12 cellular contexts compared by ENCODE assay signal in genomic region chr1:58812926-58813325, GRCh38. TPM values are rescaled to one million over a fixed set of nuclear protein-coding genes. Genes with fewer than 3 reads are reported as not detected.
DNase-seq lines count a peak whose midpoint lies in the region; ATAC-seq and TF ChIP-seq lines count a peak whose summit lies in the region.
"Had no signal": no experiment of that assay in that cellular context is flagged by ENCODE, and none has a peak within 500 bp of the region (broad histone marks: within the 10 kb centered on the region; RNA-seq: fewer than 3 reads in every experiment).

No MANE protein-coding gene starts in this region.

- H3K9ac ChIP-seq in mesenchymal stem cell (ENCODE audit: low read length) = no peak overlapping the region

- H4K8ac ChIP-seq in mesenchymal stem cell (ENCODE audit: low read length) = no peak overlapping the region

- peaks cover 53% of the 10 kb centered on the region for H3K4me1 Mint-ChIP-seq in activated naive CD4-positive, alpha-beta T cell treated with anti-CD3 and anti-CD28 coated beads, Interleukin-2, amount 10 ng/mL, durations not matched to agents 7 days and 5 days

- H3K14ac ChIP-seq in mesenchymal stem cell (ENCODE audit: low read length in 2 of 2) = no peak overlapping the region

- no peaks in the 10 kb centered on the region for H3K9me3 Mint-ChIP-seq in activated naive CD4-positive, alpha-beta T cell treated with anti-CD3 and anti-CD28 coated beads, Interleukin-2, amount 10 ng/mL, durations not matched to agents 7 days and 5 days

- no peak overlapping the region for H2BK15ac ChIP-seq in mesenchymal stem cell (ENCODE audit: low read depth, poor library complexity, severe bottlenecking)

- H3K18ac ChIP-seq in mesenchymal stem cell (ENCODE audit: low read depth in 1 of 2, low read length in 2 of 2) = peak overlapping the region in 1 of 2 experiments; percentile 45

- H3K23ac ChIP-seq in mesenchymal stem cell (ENCODE audit: low read length in 2 of 2) = no peak overlapping the region

- H3K4ac ChIP-seq in mesenchymal stem cell (ENCODE audit: low read depth in 1 of 2, low read length in 2 of 2) = peak overlapping the region in 1 of 2 experiments; percentile 6

- intact Hi-C loops in left ventricle myocardium inferior (cut with micrococcal nuclease) (loop anchor here (10.0 kb wide), 1 partner anchor 82 kb away; no protein-coding TSS in a partner anchor), heart right ventricle (cut with DNase I) (loop anchor here in 6 of 10 donors (5.0 to 10.0 kb wide), 6 partner anchors 62 to 482 kb away; partner anchors contain the start of gene FGGY (in 1 of the 6)), upper lobe of right lung (cut with DNase I) (no loop called here)

- H2BK12ac ChIP-seq in mesenchymal stem cell (ENCODE audit: low read length in 2 of 2) = peak overlapping the region in 1 of 2 experiments; percentile 65

- peaks cover 4% of the 10 kb centered on the region for H3K79me1 ChIP-seq in mesenchymal stem cell (replicated peaks; ENCODE audit: low read length, poor library complexity, severe bottlenecking)

- H3K27ac ChIP-seq in left ventricle myocardium inferior (replicated peaks) (peak overlapping the region; percentile 96), heart right ventricle (peak overlapping the region in 3 of 10 donors; percentile 90 to 97 (median 95)), mesenchymal stem cell (ENCODE audit: low read length, poor library complexity, severe bottlenecking) (no peak overlapping the region), upper lobe of right lung (peak overlapping the region; percentile 95)

- H3K4me3 ChIP-seq in left ventricle myocardium inferior = no peak overlapping the region
- no peak overlapping the region for H3K4me3 ChIP-seq in heart right ventricle
- H3K4me3 ChIP-seq in mesenchymal stem cell (ENCODE audit: insufficient read depth in 1 of 2, low read depth in 1 of 2, low read length in 2 of 2) = no peak overlapping the region
- no peak overlapping the region for H3K4me3 ChIP-seq in upper lobe of right lung
- H3K4me3 ChIP-seq in HAP-1 = no peak overlapping the region

- 71% methylated on average over 4 of the region's 4 CpGs for WGBS in heart right ventricle, 2 donors
- 36% methylated on average over 2 of the region's 4 CpGs for WGBS in mesenchymal stem cell

- peaks cover 2% of the 10 kb centered on the region for H3K36me3 Mint-ChIP-seq in activated naive CD4-positive, alpha-beta T cell treated with anti-CD3 and anti-CD28 coated beads, Interleukin-2, amount 10 ng/mL, durations not matched to agents 7 days and 5 days

- DNase-seq in left ventricle myocardium inferior (no peak), heart right ventricle (no peak), mesenchymal stem cell (no peak), upper lobe of right lung (no peak), HAP-1 (ENCODE audit: low spot score in 2 of 2) (no peak), left lobe of liver (ENCODE audit: low spot score) (no peak)
- DNase-seq in activated naive CD4-positive, alpha-beta T cell treated with anti-CD3 and anti-CD28 coated beads, Interleukin-2, amount 10 ng/mL, durations not matched to agents 7 days and 5 days = peak; percentile 34
- DNase-seq: cerebellar nuclear complex, kidney glomerular epithelial cell, occipital lobe, substantia nigra had no signal

- H3K9me3 ChIP-seq in left ventricle myocardium inferior (replicated peaks) = no peaks in the 10 kb centered on the region
- no peaks in the 10 kb centered on the region for H3K9me3 ChIP-seq in heart right ventricle
- no peaks in the 10 kb centered on the region for H3K9me3 ChIP-seq in mesenchymal stem cell (ENCODE audit: control insufficient read depth, low read length)
- no peaks in the 10 kb centered on the region for H3K9me3 ChIP-seq in upper lobe of right lung
- no peaks in the 10 kb centered on the region; the same call in 1 of the 2 replicates for H3K9me3 ChIP-seq in HAP-1

- H3K4me2 ChIP-seq in mesenchymal stem cell (ENCODE audit: low read length, poor library complexity, severe bottlenecking) = no peak overlapping the region

- CTCF ChIA-PET in activated naive CD4-positive, alpha-beta T cell treated with anti-CD3 and anti-CD28 coated beads, Interleukin-2, amount 10 ng/mL, durations not matched to agents 7 days and 5 days (lab: Charles Lee) = no interaction called here

- H3K27ac Mint-ChIP-seq in activated naive CD4-positive, alpha-beta T cell treated with anti-CD3 and anti-CD28 coated beads, Interleukin-2, amount 10 ng/mL, durations not matched to agents 7 days and 5 days = peak overlapping the region; percentile 12

- H3K27me3 ChIP-seq in left ventricle myocardium inferior (ENCODE audit: low read depth) = no peaks in the 10 kb centered on the region
- H3K27me3 ChIP-seq in heart right ventricle = no peaks in the 10 kb centered on the region
- no peaks in the 10 kb centered on the region for H3K27me3 ChIP-seq in mesenchymal stem cell (ENCODE audit: control insufficient read depth in 1 of 2, insufficient read depth in 1 of 2, low read length in 2 of 2)
- no peaks in the 10 kb centered on the region for H3K27me3 ChIP-seq in upper lobe of right lung
- H3K27me3 ChIP-seq in HAP-1 (ENCODE audit: low read depth) = no peaks in the 10 kb centered on the region

- no peaks in the 10 kb centered on the region for H3K36me3 ChIP-seq in left ventricle myocardium inferior
- no peaks in the 10 kb centered on the region for H3K36me3 ChIP-seq in heart right ventricle
- H3K36me3 ChIP-seq in mesenchymal stem cell (ENCODE audit: control insufficient read depth in 1 of 2, insufficient read depth in 2 of 2, low read depth in 1 of 2, low read length in 2 of 2) = no peaks in the 10 kb centered on the region
- H3K36me3 ChIP-seq in upper lobe of right lung = no peaks in the 10 kb centered on the region
- H3K36me3 ChIP-seq in HAP-1 (replicated peaks) = no peaks in the 10 kb centered on the region

- TF ChIP-seq CTCF in left ventricle myocardium inferior (IDR thresholded peaks at IDR 0.05; ENCODE audit: borderline replicate concordance) (no peak), heart right ventricle (IDR thresholded peaks at IDR 0.05) (no peak), upper lobe of right lung (IDR thresholded peaks at IDR 0.05) (no peak)

- peak overlapping the region; percentile 14 for H2AK5ac ChIP-seq in mesenchymal stem cell (ENCODE audit: low read length, severe bottlenecking)

- in situ Hi-C loops in HAP-1 (cut with MboI; ENCODE audit: low sequenced_read_pairs) = no loop called here

- no peak overlapping the region for H3K4me3 Mint-ChIP-seq in activated naive CD4-positive, alpha-beta T cell treated with anti-CD3 and anti-CD28 coated beads, Interleukin-2, amount 10 ng/mL, durations not matched to agents 7 days and 5 days

- no peaks in the 10 kb centered on the region for H3K27me3 Mint-ChIP-seq in activated naive CD4-positive, alpha-beta T cell treated with anti-CD3 and anti-CD28 coated beads, Interleukin-2, amount 10 ng/mL, durations not matched to agents 7 days and 5 days

- peak overlapping the region; percentile 30 for H4K91ac ChIP-seq in mesenchymal stem cell (ENCODE audit: low read length)

- H2BK5ac ChIP-seq in mesenchymal stem cell (ENCODE audit: low read depth, low read length, poor library complexity, severe bottlenecking) = no peak overlapping the region

- no peak overlapping the region for H2AFZ ChIP-seq in mesenchymal stem cell (ENCODE audit: low read depth, low read length)

- H2BK120ac ChIP-seq in mesenchymal stem cell (ENCODE audit: low read depth, low read length) = peak overlapping the region; percentile 24

- ATAC-seq in heart right ventricle (no peak), upper lobe of right lung (no peak), HG03457 (IDR thresholded peaks at IDR 0.05; ENCODE audit: unreplicated experiment) (no peak), left lobe of liver (no peak)

- H3K4me1 ChIP-seq in left ventricle myocardium inferior (peaks cover 48% of the 10 kb centered on the region), heart right ventricle (peaks cover 0 to 69% (median 37%) of the 10 kb centered on the region in 9 donors), mesenchymal stem cell (ENCODE audit: control insufficient read depth, insufficient read depth, low read depth, low read length) (peaks cover 18% of the 10 kb centered on the region), upper lobe of right lung (peaks cover 58% of the 10 kb centered on the region), HAP-1 (peaks cover 19% of the 10 kb centered on the region)

RNA-seq across cellular contexts. Expression of gene JUN, which starts 29.1 kb away (rescaled TPM):
- total RNA-seq in left ventricle myocardium inferior (101 TPM), heart right ventricle (100 to 1,000 TPM in 3 of 10 donors, 10 to 100 TPM in 7; 47.0 to 209 (median 78.8) TPM), upper lobe of right lung (112 TPM), left lobe of liver (12.4 TPM)
- polyA plus RNA-seq in heart right ventricle = 10 to 100 TPM; 48.8 to 78.3 TPM
- 118 TPM for polyA plus RNA-seq in mesenchymal stem cell (2013, experiment 1 of 2)
- 114 TPM for polyA plus RNA-seq in mesenchymal stem cell (2013, experiment 2 of 2)
